18 cellular contexts compared by ENCODE assay signal in the genomic region with DNA sequence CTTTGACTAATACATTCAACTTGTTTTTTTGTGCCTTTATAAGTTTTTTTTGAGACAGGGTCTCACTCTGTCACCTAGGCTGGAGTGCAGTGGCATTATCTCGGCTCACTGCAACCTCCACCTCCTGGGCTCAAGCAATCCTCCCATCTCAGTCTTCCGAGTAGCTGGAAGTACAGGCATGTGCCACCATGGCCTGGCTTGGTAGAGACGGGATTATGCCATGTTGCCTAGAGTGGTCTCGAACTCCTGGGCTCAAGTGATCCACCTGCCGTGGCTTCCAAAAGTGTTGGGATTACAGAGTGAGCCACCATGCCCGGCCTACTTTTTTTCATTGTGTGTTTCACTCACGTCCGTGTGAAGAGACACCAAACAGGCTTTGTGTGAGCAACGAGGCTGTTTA.
DNase-seq lines count a peak whose midpoint lies in the region; ATAC-seq, FAIRE-seq and TF ChIP-seq lines count a peak whose summit lies in the region.
"Had no signal": no experiment of that assay in that cellular context is flagged by ENCODE, and none has a peak within 500 bp of the region (broad histone marks: within the 10 kb centered on the region; RNA-seq: fewer than 3 reads in every experiment).

No MANE protein-coding gene starts in this region.

- peak overlapping the region; percentile 14; the same call in 1 of the 2 replicates for H2BK20ac ChIP-seq in IMR-90 (ENCODE audit: low read depth, low read length)

- no peak overlapping the region for H3K9ac ChIP-seq in IMR-90 (ENCODE audit: low read depth, low read length)
- H3K9ac ChIP-seq in astrocyte (ENCODE audit: low read length): no peak overlapping the region

- ATAC-seq in right cardiac atrium (no peak), IMR-90 (ENCODE audit: low read depth) (no peak), upper lobe of left lung (ENCODE audit: low FRiP score in 2 of 2) (no peak), GM21360 (IDR thresholded peaks at IDR 0.05; ENCODE audit: unreplicated experiment) (no peak)
- ATAC-seq: GM12878, HepG2 had no signal

- no peak for TF ChIP-seq RAD21 in IMR-90 (IDR thresholded peaks at IDR 0.05; ENCODE audit: low read length)

- no peaks in the 10 kb centered on the region for H3K27me3 Mint-ChIP-seq in astrocyte (ENCODE audit: low read depth, unreplicated experiment)
- H3K27me3 Mint-ChIP-seq in progenitor cell of endocrine pancreas: peaks cover 10% of the 10 kb centered on the region
- H3K27me3 Mint-ChIP-seq: B cell; CD4-positive, alpha-beta T cell had no signal

- no peak overlapping the region for H3K23ac ChIP-seq in IMR-90 (ENCODE audit: low read depth, low read length)

- no peaks in the 10 kb centered on the region for H3K27me3 ChIP-seq in cardiac muscle cell
- no peaks in the 10 kb centered on the region for H3K27me3 ChIP-seq in right cardiac atrium (ENCODE audit: control insufficient read depth, insufficient read depth)
- no peaks in the 10 kb centered on the region for H3K27me3 ChIP-seq in IMR-90 (ENCODE audit: control insufficient read depth, insufficient read depth, low read length)
- no peaks in the 10 kb centered on the region for H3K27me3 ChIP-seq in astrocyte (ENCODE audit: insufficient read depth, low read length)
- no peaks in the 10 kb centered on the region for H3K27me3 ChIP-seq in upper lobe of left lung

- peak overlapping the region; percentile 89 for H2AK5ac ChIP-seq in IMR-90 (ENCODE audit: low read depth, low read length)

- FAIRE-seq in astrocyte (lab: Jason Lieb, UNC): no peak
- FAIRE-seq: GM12878, GM18507, HepG2, HTR-8/SVneo had no signal

- CTCF ChIA-PET in IMR-90 (lab: Yijun Ruan, JAX): no interaction called here

- peaks cover 8% of the 10 kb centered on the region; the same call in 1 of the 2 replicates for H3K9me1 ChIP-seq in IMR-90 (ENCODE audit: insufficient read depth, low read length)

- TF ChIP-seq EP300 in upper lobe of left lung (IDR thresholded peaks at IDR 0.05): no peak

- dilution Hi-C loops in IMR-90 (cut with HindIII; ENCODE audit: low sequenced_read_pairs, unreplicated experiment): no loop called here

- H3K36me3 ChIP-seq in cardiac muscle cell (no peaks in the 10 kb centered on the region), IMR-90 (ENCODE audit: control insufficient read depth, insufficient read depth, low read length) (no peaks in the 10 kb centered on the region), astrocyte (ENCODE audit: insufficient read depth, low read length) (no peaks in the 10 kb centered on the region), upper lobe of left lung (no peaks in the 10 kb centered on the region)

- no peak overlapping the region for H3K4me3 Mint-ChIP-seq in astrocyte (ENCODE audit: unreplicated experiment)
- H3K4me3 Mint-ChIP-seq in progenitor cell of endocrine pancreas (ENCODE audit: low read depth): no peak overlapping the region
- H3K4me3 Mint-ChIP-seq: B cell; CD4-positive, alpha-beta T cell; HFFc6 had no signal

- H3K14ac ChIP-seq in IMR-90 (replicated peaks; ENCODE audit: low read depth, low read length): peak overlapping the region; percentile 59; the same call in 1 of the 2 replicates

- TF ChIP-seq POLR2A in IMR-90 (IDR thresholded peaks at IDR 0.05; ENCODE audit: low read depth, low read length): no peak
- TF ChIP-seq POLR2A in upper lobe of left lung (IDR thresholded peaks at IDR 0.05): no peak

- H4K8ac ChIP-seq in IMR-90 (ENCODE audit: low read depth in 2 of 2, low read length in 2 of 2): no peak overlapping the region; a peak in 1 of 4 replicates

- no peak for TF ChIP-seq CTCF in cardiac muscle cell (IDR thresholded peaks at IDR 0.05; ENCODE audit: low read depth, low read length)
- no peak for TF ChIP-seq CTCF in IMR-90 (conservative IDR thresholded peaks at IDR 0.05; ENCODE audit: low read depth, low read length)
- TF ChIP-seq CTCF in astrocyte (IDR thresholded peaks at IDR 0.05; ENCODE audit: insufficient read depth, low read depth, low read length): no peak
- TF ChIP-seq CTCF in progenitor cell of endocrine pancreas (IDR thresholded peaks at IDR 0.05; ENCODE audit: unreplicated experiment): no peak
- TF ChIP-seq CTCF in upper lobe of left lung (IDR thresholded peaks at IDR 0.05): no peak

- DNase-seq in cardiac muscle cell (ENCODE audit: low read depth in 1 of 2, low spot score in 1 of 2): no peak
- no peak for DNase-seq in right cardiac atrium
- DNase-seq in IMR-90: no peak
- no peak for DNase-seq in astrocyte (ENCODE audit: low read depth)
- no peak for DNase-seq in progenitor cell of endocrine pancreas (ENCODE audit: low spot score, unreplicated experiment)
- no peak for DNase-seq in upper lobe of left lung
- DNase-seq: C1 segment of cervical spinal cord; Calu3; CD4-positive, alpha-beta T cell; DMS79; HCEC 1CT; HFFc6 had no signal

- in situ Hi-C loops in IMR-90 (cut with MboI; ENCODE audit: low sequenced_read_pairs): no loop called here

- no peaks in the 10 kb centered on the region for H3K79me1 ChIP-seq in IMR-90 (ENCODE audit: low read depth in 1 of 2, low read length in 2 of 2)

- H3K27ac Mint-ChIP-seq in astrocyte (ENCODE audit: unreplicated experiment) (peak overlapping the region; percentile 51), progenitor cell of endocrine pancreas (peak overlapping the region; percentile 49)
- H3K27ac Mint-ChIP-seq: B cell; CD4-positive, alpha-beta T cell; HFFc6 had no signal

- H2BK120ac ChIP-seq in IMR-90 (ENCODE audit: low read depth, low read length): peak overlapping the region; percentile 64

- H3K18ac ChIP-seq in IMR-90 (ENCODE audit: low read depth, low read length): no peak overlapping the region

- H3K9me3 Mint-ChIP-seq in astrocyte (ENCODE audit: unreplicated experiment): peaks cover 2% of the 10 kb centered on the region
- H3K9me3 Mint-ChIP-seq in progenitor cell of endocrine pancreas (ENCODE audit: low read depth): no peaks in the 10 kb centered on the region
- H3K9me3 Mint-ChIP-seq: CD4-positive, alpha-beta T cell; HFFc6 had no signal

- no peak overlapping the region for H2AK9ac ChIP-seq in IMR-90 (replicated peaks; ENCODE audit: low read depth, low read length, poor library complexity)

- WGBS in right cardiac atrium: 74% methylated on average over 9 of the region's 9 CpGs
- WGBS in IMR-90 (ENCODE audit: extremely low coverage in 2 of 2, insufficient read length in 1 of 2), 2 experiments: 83% methylated on average over 1 of the region's 9 CpGs; no CpG with 5 or more reads in 1 of the 2 experiments
- WGBS in upper lobe of left lung, 2 donors: 94 to 96% methylated on average over 8 to 9 of the region's 9 CpGs

- no peak overlapping the region for H3K4me2 ChIP-seq in IMR-90 (ENCODE audit: low read depth, low read length)
- H3K4me2 ChIP-seq in astrocyte (ENCODE audit: low read length): no peak overlapping the region

- H2AFZ ChIP-seq in IMR-90 (replicated peaks; ENCODE audit: low read length, poor library complexity): no peak overlapping the region
- no peak overlapping the region for H2AFZ ChIP-seq in astrocyte (ENCODE audit: low read depth, low read length)

- H2BK5ac ChIP-seq in IMR-90 (ENCODE audit: low read depth, low read length, poor library complexity, severe bottlenecking): no peak overlapping the region

- intact Hi-C loops in right cardiac atrium (cut with DNase I): no loop called here
- intact Hi-C loops in IMR-90 (cut with micrococcal nuclease): no loop called here

- H4K20me1 ChIP-seq in IMR-90 (ENCODE audit: insufficient read depth, low read length) (no peaks in the 10 kb centered on the region), astrocyte (ENCODE audit: insufficient read depth, low read length) (no peaks in the 10 kb centered on the region)

- H3K27ac ChIP-seq in cardiac muscle cell (peak overlapping the region; percentile 82), right cardiac atrium (ENCODE audit: low read length) (no peak overlapping the region), IMR-90 (ENCODE audit: insufficient read depth, low read length) (no peak overlapping the region; the same call in 1 of the 2 replicates), astrocyte (ENCODE audit: low read depth, low read length) (no peak overlapping the region), upper lobe of left lung (no peak overlapping the region)

- H3K56ac ChIP-seq in IMR-90 (ENCODE audit: extremely low read depth, insufficient read depth, low read length): no peak overlapping the region

- peak overlapping the region; percentile 79 for H3K4ac ChIP-seq in IMR-90 (ENCODE audit: low read depth, low read length)

- H3K36me3 Mint-ChIP-seq in astrocyte (ENCODE audit: low read depth, unreplicated experiment) (no peaks in the 10 kb centered on the region), progenitor cell of endocrine pancreas (ENCODE audit: insufficient read depth) (no peaks in the 10 kb centered on the region)

- no peak overlapping the region for H4K5ac ChIP-seq in IMR-90 (ENCODE audit: low read depth, low read length)

- POLR2A ChIA-PET in IMR-90 (lab: Charles Lee; ENCODE audit: unreplicated experiment): no interaction called here

- no peaks in the 10 kb centered on the region for H3K79me2 ChIP-seq in astrocyte (ENCODE audit: insufficient read depth, low read length)

- peak overlapping the region; percentile 58 for H4K91ac ChIP-seq in IMR-90 (ENCODE audit: insufficient read depth, low read depth, low read length)

- H3K4me1 Mint-ChIP-seq in astrocyte (ENCODE audit: low read depth, unreplicated experiment) (peaks cover 32% of the 10 kb centered on the region), progenitor cell of endocrine pancreas (ENCODE audit: low read depth) (peaks cover 2% of the 10 kb centered on the region)
- H3K4me1 Mint-ChIP-seq: B cell had no signal

- peaks cover 34% of the 10 kb centered on the region for H3K4me1 ChIP-seq in cardiac muscle cell (ENCODE audit: low read depth)
- H3K4me1 ChIP-seq in right cardiac atrium (ENCODE audit: control insufficient read depth, insufficient read depth, low read length): peaks cover 2% of the 10 kb centered on the region
- peaks cover 4% of the 10 kb centered on the region for H3K4me1 ChIP-seq in IMR-90 (ENCODE audit: control insufficient read depth, insufficient read depth, low read length)
- peaks cover 16% of the 10 kb centered on the region for H3K4me1 ChIP-seq in astrocyte (ENCODE audit: insufficient read depth, low read length)
- peaks cover 0 to 3% (median 0%) of the 10 kb centered on the region in 4 donors for H3K4me1 ChIP-seq in upper lobe of left lung

- BruUV-seq in IMR-90 (replicated peaks; lab: Mats Ljungman, UMichigan): no TSS peak

- H3K4me3 ChIP-seq in cardiac muscle cell (no peak overlapping the region), right cardiac atrium (ENCODE audit: low read length) (no peak overlapping the region), IMR-90 (ENCODE audit: insufficient read depth, low read depth, low read length) (no peak overlapping the region), astrocyte (ENCODE audit: insufficient read depth, low read depth, low read length) (no peak overlapping the region), upper lobe of left lung (no peak overlapping the region)
- H3K4me3 ChIP-seq: GM12878 had no signal

- H3K9me3 ChIP-seq in cardiac muscle cell (ENCODE audit: low read depth) (no peaks in the 10 kb centered on the region), right cardiac atrium (ENCODE audit: control insufficient read depth, low read length) (no peaks in the 10 kb centered on the region), IMR-90 (ENCODE audit: control insufficient read depth, insufficient read depth, low read length) (no peaks in the 10 kb centered on the region), astrocyte (ENCODE audit: insufficient read depth, low read depth, low read length) (no peaks in the 10 kb centered on the region), upper lobe of left lung (no peaks in the 10 kb centered on the region)

- H2BK15ac ChIP-seq in IMR-90 (ENCODE audit: low read depth, low read length): peak overlapping the region; percentile 85; the same call in 2 of the 3 replicates
